Comparison of ENCODE assay signal across 8 cellular contexts in the genomic region with DNA sequence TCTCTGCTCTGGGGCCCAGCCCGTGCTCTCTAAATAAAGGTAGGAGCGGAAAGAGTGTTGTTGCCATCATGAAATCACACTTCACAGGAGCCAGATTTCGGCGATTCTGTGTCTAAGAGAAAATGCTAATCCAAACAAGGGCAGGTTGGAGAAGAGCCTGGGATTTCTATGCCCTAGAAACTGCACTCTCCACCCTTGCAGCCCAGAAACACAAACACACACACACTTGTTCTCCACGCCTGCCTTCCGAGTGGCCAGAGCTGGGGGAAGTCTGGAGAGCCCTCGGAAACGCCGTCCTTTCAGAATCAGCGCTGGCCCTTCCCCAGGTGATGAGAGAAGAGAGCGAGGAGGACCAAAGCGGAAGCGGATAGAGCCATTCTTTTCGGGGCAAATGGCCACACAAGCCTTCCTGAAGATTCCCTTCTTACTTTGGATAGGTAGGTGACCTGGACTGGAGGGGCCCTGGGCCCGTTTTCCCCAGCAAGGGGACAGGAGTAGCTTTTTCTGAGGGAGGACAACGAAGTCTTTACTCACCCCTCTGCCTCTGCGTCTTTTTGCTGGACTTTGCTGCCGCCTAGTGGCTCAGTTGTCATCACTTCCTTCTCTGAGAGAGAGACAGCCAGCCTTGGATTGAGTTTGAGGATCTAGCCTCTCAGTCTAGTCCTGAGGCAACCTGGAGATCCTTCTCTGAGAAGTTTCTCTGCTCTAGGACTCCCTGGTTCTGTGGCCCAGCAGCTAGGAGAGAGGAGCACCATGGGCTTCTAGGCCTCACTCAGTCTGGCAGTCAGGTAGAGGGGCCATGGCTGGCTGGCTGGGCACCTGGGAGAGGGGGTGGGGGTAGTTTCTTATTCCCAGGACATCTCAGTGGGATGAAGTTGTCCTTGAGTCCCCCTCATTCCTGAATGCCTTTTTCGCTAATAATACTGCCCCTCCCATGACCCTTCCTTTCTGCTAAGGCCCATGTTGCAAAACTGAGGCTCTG. TPM values are rescaled to one million over a fixed set of nuclear protein-coding genes. Genes with fewer than 3 reads are reported as not detected.
A peak's percentile ranks its signal among the peaks of the same experiment; 100 is the strongest.
DNase-seq lines count a peak whose midpoint lies in the region; ATAC-seq, FAIRE-seq and TF ChIP-seq lines count a peak whose summit lies in the region.

No MANE protein-coding gene starts in this region.

- H3K4me3 ChIP-seq in A549 (peak overlapping the region; percentile 39), esophagus muscularis mucosa (peak overlapping the region; percentile 48 to 64 (median 62)), muscle layer of duodenum (ENCODE audit: low read depth in 1 of 2, low read length in 2 of 2) (peak overlapping the region; percentile 67 to 84)

- H3K9me3 ChIP-seq in A549 (no peaks in the 10 kb centered on the region), esophagus muscularis mucosa (no peaks in the 10 kb centered on the region), muscle layer of duodenum (ENCODE audit: control insufficient read depth in 1 of 2, low read length in 2 of 2) (no peaks in the 10 kb centered on the region)

- H3K27ac ChIP-seq in A549 (peak overlapping the region; percentile 73 to 81), esophagus muscularis mucosa (replicated peaks in 1 of 4) (peak overlapping the region; percentile 80 to 93 (median 84)), muscle layer of duodenum (ENCODE audit: low read length) (peak overlapping the region; percentile 70)

- TF ChIP-seq CTCF in A549 (IDR thresholded peaks at IDR 0.05) (peak; percentile 99), esophagus muscularis mucosa (IDR thresholded peaks at IDR 0.05) (peak; percentile 77 to 90 (median 84))

- POLR2A ChIA-PET in A549 (lab: Yijun Ruan, JAX): no interaction called here

- intact Hi-C loops in esophagus muscularis mucosa (cut with DNase I): loop anchor here (2.0 to 10.0 kb wide), 2 partner anchors 41 to 411 kb away; no protein-coding TSS in a partner anchor

- H3K27me3 ChIP-seq in esophagus muscularis mucosa (no peaks in the 10 kb centered on the region), muscle layer of duodenum (ENCODE audit: low read depth, low read length) (no peaks in the 10 kb centered on the region)

- WGBS in A549 (ENCODE audit: missing lambda C conversion rate): 11% methylated on average over 19 of the region's 19 CpGs
- WGBS in esophagus muscularis mucosa: 10% methylated on average over 16 of the region's 19 CpGs

- ATAC-seq in A549: peak; percentile 94 to 97
- ATAC-seq in GM18517 (IDR thresholded peaks at IDR 0.05; ENCODE audit: unreplicated experiment): peak; percentile 60

- TF ChIP-seq POLR2A in A549 (IDR thresholded peaks at IDR 0.05; ENCODE audit: low read length) (no peak), esophagus muscularis mucosa (IDR thresholded peaks at IDR 0.05; ENCODE audit: low read depth) (no peak)

- peak; percentile 100 for FAIRE-seq in A549 (lab: Jason Lieb, UNC)

- CTCF ChIA-PET in A549 (lab: Yijun Ruan, JAX): interaction anchor here (0.6 to 3.2 kb wide), 95 partner anchors 10 to 1262 kb away, joined by 3 to 57 read pairs (median 5); a partner anchor contains a TSS

- H3K36me3 ChIP-seq in esophagus muscularis mucosa (no peaks in the 10 kb centered on the region), muscle layer of duodenum (ENCODE audit: control insufficient read depth in 1 of 2, insufficient read depth in 2 of 2, low read length in 2 of 2) (no peaks in the 10 kb centered on the region)

- TF ChIP-seq RAD21 in A549 (conservative IDR thresholded peaks at IDR 0.05 in 1 of 2, IDR thresholded peaks at IDR 0.05 in 1 of 2): peak; percentile 100

- H3K4me2 ChIP-seq in A549: peak overlapping the region; percentile 87

- H3K4me1 ChIP-seq in A549 (peaks cover 21% of the 10 kb centered on the region), esophagus muscularis mucosa (peaks cover 0 to 40% (median 35%) of the 10 kb centered on the region in 4 donors), muscle layer of duodenum (ENCODE audit: control insufficient read depth in 1 of 2, insufficient read depth in 2 of 2, low read length in 2 of 2) (peaks cover 9 to 14% of the 10 kb centered on the region in 2 donors)

- DNase-seq in A549 (ENCODE audit: low read depth in 1 of 2, low spot score in 1 of 2) (peak; percentile 87 to 96), HuH-7 (ENCODE audit: low spot score) (peak; percentile 81), OCI-M1 (lab: John Stamatoyannopoulos, UW) (peak; percentile 89), esophagus muscularis mucosa (ENCODE audit: extremely low spot score) (peak; percentile 96)
- DNase-seq in activated T-cell treated with anti-CD3 and anti-CD28 coated beads, Interleukin-2, amount 50 U/mL, for 1 hour: peak; percentile 80
- DNase-seq in stimulated activated CD8-positive, alpha-beta memory T cell treated with anti-CD3 and anti-CD28 coated beads, Interleukin-4, amount 100 ng/mL, for 48 hours: peak; percentile 91

- TF ChIP-seq EP300 in A549 (IDR thresholded peaks at IDR 0.05) (no peak), esophagus muscularis mucosa (IDR thresholded peaks at IDR 0.05) (no peak)

TF ChIP-seq in A549, 52 proteins besides CTCF, POLR2A, EP300 and RAD21:
- TF ChIP-seq SMC3 (IDR thresholded peaks at IDR 0.05) (peak; percentile 93), ZNF302 (CRISPR knock-in tag; IDR thresholded peaks at IDR 0.05) (no peak)
TF ChIP-seq in A549: peak in this region for 1.

RNA-seq across cellular contexts. Expression of a gene that starts 37.7 kb away (rescaled TPM):
- polyA plus RNA-seq in A549 (2011; rRNA removed) (3.7 and 6.1 TPM in 2 replicates), A549 (2017; fragmentation: RNase III; extraction: RNeasy Plus Mini Kit Qiagen cat#74134 plus additional on column Dnase treatment) (0.98 to 1.3 TPM (median 1.2 TPM) in 3 replicates)
- polyA plus RNA-seq in A549 (2012; cell fraction: cytosol; rRNA removed): 0.59 and 1.0 TPM in 2 replicates
- 0.40 and 0.59 TPM in 2 replicates for polyA plus RNA-seq in A549 (2012; cell fraction: nucleus; rRNA removed)
- polyA minus RNA-seq in A549 (2011; rRNA and poly(A)+ RNA removed): 9.0 and 9.7 TPM in 2 replicates
- 1 to 10 TPM; 1.7 to 2.4 (median 2.0) TPM for total RNA-seq in esophagus muscularis mucosa

RNA-seq across cellular contexts. Expression of a gene that starts 38.0 kb away (rescaled TPM):
- 21.9 and 26.7 TPM in 2 replicates for polyA plus RNA-seq in A549 (2011; rRNA removed)
- 4.1 and 5.0 TPM in 2 replicates for polyA plus RNA-seq in A549 (2012; cell fraction: cytosol; rRNA removed)
- 3.9 and 6.9 TPM in 2 replicates for polyA plus RNA-seq in A549 (2012; cell fraction: nucleus; rRNA removed)
- 5.6 to 7.6 TPM (median 5.9 TPM) in 3 replicates for polyA plus RNA-seq in A549 (2017; fragmentation: RNase III; extraction: RNeasy Plus Mini Kit Qiagen cat#74134 plus additional on column Dnase treatment)
- polyA minus RNA-seq in A549 (2011; rRNA and poly(A)+ RNA removed): 71.5 and 84.4 TPM in 2 replicates
- 10 to 100 TPM; 71.1 to 96.8 (median 80.8) TPM for total RNA-seq in esophagus muscularis mucosa

RNA-seq across cellular contexts. Expression of a gene that starts 41.7 kb away (rescaled TPM):
- polyA plus RNA-seq in A549 (2011; rRNA removed): 0.20 and 0.41 TPM in 2 replicates
- polyA plus RNA-seq in A549 (2012; cell fraction: cytosol; rRNA removed): 0.03 and 0.08 TPM in 2 replicates
- polyA plus RNA-seq in A549 (2012; cell fraction: nucleus; rRNA removed): 0.07 and 0.20 TPM in 2 replicates
- not detected in 3 replicates for polyA plus RNA-seq in A549 (2017; fragmentation: RNase III; extraction: RNeasy Plus Mini Kit Qiagen cat#74134 plus additional on column Dnase treatment)
- 0.08 TPM in 1 of 2 replicates, not detected in the other for polyA minus RNA-seq in A549 (2011; rRNA and poly(A)+ RNA removed)
- 1 to 10 TPM in 2 of 4 donors, under 1 TPM in 2; 0.33 to 2.5 (median 0.75) TPM for total RNA-seq in esophagus muscularis mucosa

Comparison
In these comparisons a context has a peak if more than half of its experiments do, and no peak if none do; other contexts are left out.
1. Peak in every context shown above with its lines: DNase-seq, ATAC-seq, H3K4me3 ChIP-seq and H3K27ac ChIP-seq.